ENCODE assay signal across 15 cellular contexts in the genomic region with DNA sequence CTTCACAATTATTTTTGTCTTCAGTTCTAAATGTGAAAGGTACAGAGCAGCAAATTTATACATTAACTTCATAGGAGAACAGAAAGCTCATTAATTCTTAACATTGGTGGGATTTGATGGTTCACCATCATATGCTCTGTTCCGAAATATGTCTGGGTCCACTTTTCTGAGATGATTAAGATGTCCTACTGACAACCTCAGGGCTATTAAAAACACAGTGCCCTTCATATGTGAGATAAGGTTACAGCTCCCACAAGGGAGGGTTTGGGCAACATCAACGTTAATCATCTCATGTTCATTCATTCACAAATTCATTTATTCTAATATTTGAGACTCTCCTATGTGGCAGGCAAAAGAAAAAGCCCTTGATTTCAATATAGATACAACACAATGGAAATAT.
DNase-seq lines count a peak whose midpoint lies in the region; ATAC-seq and TF ChIP-seq lines count a peak whose summit lies in the region.
"Had no signal": no experiment of that assay in that cellular context is flagged by ENCODE, and none has a peak within 500 bp of the region (broad histone marks: within the 10 kb centered on the region; RNA-seq: fewer than 3 reads in every experiment).

No MANE protein-coding gene starts in this region.

- DNase-seq in left ventricle myocardium superior, result no peak
- DNase-seq in Right ventricle myocardium inferior (ENCODE audit: missing footprints), result no peak
- DNase-seq in Karpas-422, result no peak
- no peak for DNase-seq in naive B cell
- no peak for DNase-seq in activated naive CD4-positive, alpha-beta T cell treated with Interleukin-2 at 50 U/mL for 16 hours
- no peak for DNase-seq in tibial nerve (ENCODE audit: low spot score in 2 of 2)
- DNase-seq: 8988T; AML-193; CD4-positive, alpha-beta memory T cell; DMS79 treated with DMSO at 0.1 percent for 48 hours; EL; GM23248 had no signal

- H3K27me3 Mint-ChIP-seq in naive B cell, result no peaks in the 10 kb centered on the region
- H3K27me3 Mint-ChIP-seq in stimulated activated memory B cell treated with anti-CD40 and anti-IgM and Interleukin-4, amounts not matched to agents 10 μg/mL and 1 μg/mL and 100 μg/mL, for 72 hours, result no peaks in the 10 kb centered on the region
- H3K27me3 Mint-ChIP-seq: CD4-positive, alpha-beta memory T cell had no signal

- intact Hi-C loops in left ventricle myocardium superior (cut with micrococcal nuclease), result no loop called here
- intact Hi-C loops in Right ventricle myocardium inferior (cut with DNase I), result loop anchor here (10.0 kb wide), 1 partner anchor 87 kb away; the partner anchor contains the start of gene ELOVL5

- H3K9ac ChIP-seq in Karpas-422 (ENCODE audit: low read length), result no peak overlapping the region
- H3K9ac ChIP-seq: BLaER1 treated with 17β-estradiol and CSF1 and Interleukin-3, amounts not matched to agents 10 nM and 100 nM; GM23248 had no signal

- H3K36me3 Mint-ChIP-seq in naive B cell, result peaks cover 47 to 58% of the 10 kb centered on the region in 2 donors
- peaks cover 73% of the 10 kb centered on the region for H3K36me3 Mint-ChIP-seq in stimulated activated memory B cell treated with anti-CD40 and anti-IgM and Interleukin-4, amounts not matched to agents 10 μg/mL and 1 μg/mL and 100 μg/mL, for 72 hours

- peak overlapping the region in 5 of 8 donors; percentile 19 to 51 (median 43) for H3K4me3 Mint-ChIP-seq in naive B cell
- H3K4me3 Mint-ChIP-seq in stimulated activated memory B cell treated with anti-CD40 and anti-IgM and Interleukin-4, amounts not matched to agents 10 μg/mL and 1 μg/mL and 100 μg/mL, for 72 hours, result no peak overlapping the region
- H3K4me3 Mint-ChIP-seq: CD4-positive, alpha-beta memory T cell had no signal

- no peak for TF ChIP-seq CTCF in tibial nerve (IDR thresholded peaks at IDR 0.05)

- H3K4me1 ChIP-seq in Karpas-422 (ENCODE audit: low read length), result peaks cover 35% of the 10 kb centered on the region
- peaks cover 0 to under 1% (median 0%) of the 10 kb centered on the region in 4 donors for H3K4me1 ChIP-seq in tibial nerve

- peak overlapping the region; percentile 54 for H3K27ac ChIP-seq in Karpas-422 (ENCODE audit: low read length)
- H3K27ac ChIP-seq in tibial nerve, result no peak overlapping the region
- H3K27ac ChIP-seq: BLaER1 treated with 17β-estradiol and CSF1 and Interleukin-3, amounts not matched to agents 10 nM and 100 nM; GM23248 had no signal

- no peaks in the 10 kb centered on the region for H3K9me3 ChIP-seq in Karpas-422 (ENCODE audit: low read length)
- H3K9me3 ChIP-seq in tibial nerve, result no peaks in the 10 kb centered on the region

- 84 to 91% methylated on average over 2 of the region's 2 CpGs for WGBS in tibial nerve, 2 donors

- H2AFZ ChIP-seq in Karpas-422 (ENCODE audit: low read length), result no peak overlapping the region
- H2AFZ ChIP-seq: GM23248 had no signal

- no peaks in the 10 kb centered on the region for H3K79me2 ChIP-seq in Karpas-422 (ENCODE audit: low read length)

- H3K4me3 ChIP-seq in Karpas-422 (ENCODE audit: low read length) (no peak overlapping the region), tibial nerve (no peak overlapping the region)
- H3K4me3 ChIP-seq: BLaER1 treated with 17β-estradiol and CSF1 and Interleukin-3, amounts not matched to agents 10 nM and 100 nM; GM23248 had no signal

- no peaks in the 10 kb centered on the region for H3K9me2 ChIP-seq in Karpas-422 (replicated peaks; ENCODE audit: insufficient read depth, low read length)

- peaks cover 43 to 80% (median 67%) of the 10 kb centered on the region in 3 donors for H3K4me1 Mint-ChIP-seq in naive B cell
- H3K4me1 Mint-ChIP-seq in stimulated activated memory B cell treated with anti-CD40 and anti-IgM and Interleukin-4, amounts not matched to agents 10 μg/mL and 1 μg/mL and 100 μg/mL, for 72 hours, result peaks cover 28% of the 10 kb centered on the region

- peak overlapping the region; percentile 19 for H3K4me2 ChIP-seq in Karpas-422 (ENCODE audit: low read depth, low read length, poor library complexity, severe bottlenecking)
- H3K4me2 ChIP-seq: BLaER1 treated with 17β-estradiol and CSF1 and Interleukin-3, amounts not matched to agents 10 nM and 100 nM had no signal

- H3K27me3 ChIP-seq in Karpas-422 (ENCODE audit: low read length) (no peaks in the 10 kb centered on the region), tibial nerve (no peaks in the 10 kb centered on the region)
- H3K27me3 ChIP-seq: BLaER1 treated with 17β-estradiol and CSF1 and Interleukin-3, amounts not matched to agents 10 nM and 100 nM had no signal

- ATAC-seq in left ventricle myocardium superior (peak; percentile 46), Right ventricle myocardium inferior (no peak), naive B cell (ENCODE audit: low read depth in 2 of 2) (no peak), HG03439 (IDR thresholded peaks at IDR 0.05; ENCODE audit: unreplicated experiment) (no peak)
- no peak for ATAC-seq in stimulated activated memory B cell treated with anti-CD40 and anti-IgM and Interleukin-4, amounts not matched to agents 10 μg/mL and 1 μg/mL and 100 μg/mL, for 72 hours

- H3K27ac Mint-ChIP-seq in naive B cell, result peak overlapping the region; percentile 59 to 95 (median 80)
- H3K27ac Mint-ChIP-seq in stimulated activated memory B cell treated with anti-CD40 and anti-IgM and Interleukin-4, amounts not matched to agents 10 μg/mL and 1 μg/mL and 100 μg/mL, for 72 hours, result peak overlapping the region; percentile 46

- TF ChIP-seq EP300 in tibial nerve (IDR thresholded peaks at IDR 0.05), result no peak

- TF ChIP-seq POLR2A in tibial nerve (IDR thresholded peaks at IDR 0.05), result no peak

- peaks cover 2 to 8% (median 6%) of the 10 kb centered on the region in 7 donors for H3K9me3 Mint-ChIP-seq in naive B cell
- peaks cover 2% of the 10 kb centered on the region for H3K9me3 Mint-ChIP-seq in stimulated activated memory B cell treated with anti-CD40 and anti-IgM and Interleukin-4, amounts not matched to agents 10 μg/mL and 1 μg/mL and 100 μg/mL, for 72 hours

- no peaks in the 10 kb centered on the region for H4K20me1 ChIP-seq in Karpas-422 (ENCODE audit: insufficient read depth, low read depth, low read length)
- H4K20me1 ChIP-seq: BLaER1 treated with 17β-estradiol and CSF1 and Interleukin-3, amounts not matched to agents 10 nM and 100 nM had no signal

- H3K36me3 ChIP-seq in Karpas-422 (ENCODE audit: insufficient read depth, low read length), result peaks cover 25% of the 10 kb centered on the region
- H3K36me3 ChIP-seq in tibial nerve, result peaks cover 0 to 47% (median 8%) of the 10 kb centered on the region in 3 donors
